In the genomic region with DNA sequence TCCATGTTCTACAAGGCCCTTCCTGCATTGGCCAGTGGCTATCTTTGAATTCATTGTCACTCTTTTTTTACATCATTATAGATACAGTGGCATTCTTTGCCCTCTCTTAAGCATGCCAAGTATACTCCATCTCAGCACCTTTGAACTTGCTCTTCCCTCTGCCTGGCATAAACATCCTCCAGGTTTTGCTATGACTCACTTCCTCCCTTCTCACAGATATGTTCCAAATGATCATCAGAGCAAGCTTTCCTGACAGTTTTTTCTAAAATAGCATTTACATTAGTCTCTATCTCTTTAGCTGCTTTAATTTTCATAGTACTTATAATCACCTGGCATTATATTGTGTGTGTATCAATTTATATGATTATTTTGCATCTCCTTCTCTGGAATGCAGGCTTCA, we compare ENCODE assay signal across 11 cellular contexts.
A peak's percentile ranks its signal among the peaks of the same experiment; 100 is the strongest.
DNase-seq lines count a peak whose midpoint lies in the region; TF ChIP-seq lines count a peak whose summit lies in the region.
"Had no signal": no experiment of that assay in that cellular context is flagged by ENCODE, and none has a peak within 500 bp of the region (broad histone marks: within the 10 kb centered on the region; RNA-seq: fewer than 3 reads in every experiment).

No MANE protein-coding gene starts in this region.

- TF ChIP-seq CTCF in Calu3 (IDR thresholded peaks at IDR 0.05; ENCODE audit: unreplicated experiment) (no peak), astrocyte of the spinal cord (IDR thresholded peaks at IDR 0.05; ENCODE audit: low read depth, low read length) (no peak)

- in situ Hi-C loops in astrocyte of the spinal cord (cut with HindIII; ENCODE audit: low sequenced_read_pairs) = no loop called here

- peaks cover 15% of the 10 kb centered on the region for H3K36me3 Mint-ChIP-seq in Calu3 (ENCODE audit: insufficient read depth, unreplicated experiment)
- H3K36me3 Mint-ChIP-seq: CD4-positive, CD25-positive, alpha-beta regulatory T cell had no signal

- H3K4me3 ChIP-seq in HUES48 (ENCODE audit: low read depth, low read length) (no peak overlapping the region), astrocyte of the spinal cord (ENCODE audit: low read depth, low read length) (no peak overlapping the region)

- DNase-seq in Calu3 = no peak
- peak; percentile 56 for DNase-seq in astrocyte of the spinal cord (ENCODE audit: low read depth, low spot score)
- DNase-seq in kidney tubule cell (ENCODE audit: low spot score) = peak; percentile 90
- no peak for DNase-seq in HuH-7.5 (ENCODE audit: low spot score)
- DNase-seq in NCI-H2081 (lab: John Stamatoyannopoulos, UW) = no peak
- no peak for DNase-seq in NK-92 (lab: John Stamatoyannopoulos, UW; ENCODE audit: unreplicated experiment)
- no peak for DNase-seq in stimulated activated CD4-positive, alpha-beta T cell treated with anti-CD3 and anti-CD28 coated beads, Interleukin-1b, Interleukin-23, amount 100 ng/mL, for 48 hours
- DNase-seq: activated CD4-positive, alpha-beta T cell treated with anti-CD3 and anti-CD28 coated beads for 48 hours; CD4-positive, CD25-positive, alpha-beta regulatory T cell; hippocampal formation had no signal

- BruUV-seq in Calu3 (replicated peaks; lab: Mats Ljungman, UMichigan) = no TSS peak

- peak overlapping the region; percentile 95 for H3K27ac Mint-ChIP-seq in Calu3 (ENCODE audit: unreplicated experiment)
- H3K27ac Mint-ChIP-seq: CD4-positive, CD25-positive, alpha-beta regulatory T cell had no signal

- CTCF ChIA-PET in Calu3 (lab: Charles Lee) = no interaction called here

- no peaks in the 10 kb centered on the region for H3K27me3 ChIP-seq in HUES48 (ENCODE audit: control insufficient read depth, insufficient read depth, low read length)

- intact Hi-C loops in Calu3 (cut with micrococcal nuclease; ENCODE audit: unreplicated experiment) = no loop called here

- peaks cover 24% of the 10 kb centered on the region for H3K4me1 Mint-ChIP-seq in Calu3 (ENCODE audit: low read depth, unreplicated experiment)
- H3K4me1 Mint-ChIP-seq: CD4-positive, CD25-positive, alpha-beta regulatory T cell had no signal

- no peaks in the 10 kb centered on the region for H3K9me3 ChIP-seq in HUES48 (ENCODE audit: control insufficient read depth, insufficient read depth, low read length)

- no peaks in the 10 kb centered on the region for H3K27me3 Mint-ChIP-seq in Calu3 (ENCODE audit: unreplicated experiment)
- H3K27me3 Mint-ChIP-seq: CD4-positive, CD25-positive, alpha-beta regulatory T cell had no signal

- H3K9me3 Mint-ChIP-seq in Calu3 (ENCODE audit: low read depth, unreplicated experiment) = no peaks in the 10 kb centered on the region

- no peaks in the 10 kb centered on the region for H3K36me3 ChIP-seq in HUES48 (ENCODE audit: control insufficient read depth, insufficient read depth, low read length)

- peak overlapping the region; percentile 42 for H3K27ac ChIP-seq in HUES48 (ENCODE audit: low read depth, low read length)

- peak overlapping the region; percentile 17 for H3K4me3 Mint-ChIP-seq in Calu3 (ENCODE audit: low read depth, unreplicated experiment)
- H3K4me3 Mint-ChIP-seq: CD4-positive, CD25-positive, alpha-beta regulatory T cell had no signal

- H3K9ac ChIP-seq in HUES48 (ENCODE audit: low read depth, low read length) = no peak overlapping the region

- no peaks in the 10 kb centered on the region for H3K4me1 ChIP-seq in HUES48 (ENCODE audit: control insufficient read depth, insufficient read depth, low read length)

Comparison
In these comparisons a context has a peak if more than half of its experiments do, and no peak if none do; other contexts are left out.
1. DNase-seq: peak in astrocyte of the spinal cord (single experiment) and kidney tubule cell (single experiment); none in Calu3 (single experiment), HuH-7.5 (single experiment), NCI-H2081 (0 of 2), NK-92 (single experiment) and stimulated activated CD4-positive, alpha-beta T cell treated with anti-CD3 and anti-CD28 coated beads, Interleukin-1b, Interleukin-23, amount 100 ng/mL, for 48 hours (single experiment).